In the genomic region with DNA sequence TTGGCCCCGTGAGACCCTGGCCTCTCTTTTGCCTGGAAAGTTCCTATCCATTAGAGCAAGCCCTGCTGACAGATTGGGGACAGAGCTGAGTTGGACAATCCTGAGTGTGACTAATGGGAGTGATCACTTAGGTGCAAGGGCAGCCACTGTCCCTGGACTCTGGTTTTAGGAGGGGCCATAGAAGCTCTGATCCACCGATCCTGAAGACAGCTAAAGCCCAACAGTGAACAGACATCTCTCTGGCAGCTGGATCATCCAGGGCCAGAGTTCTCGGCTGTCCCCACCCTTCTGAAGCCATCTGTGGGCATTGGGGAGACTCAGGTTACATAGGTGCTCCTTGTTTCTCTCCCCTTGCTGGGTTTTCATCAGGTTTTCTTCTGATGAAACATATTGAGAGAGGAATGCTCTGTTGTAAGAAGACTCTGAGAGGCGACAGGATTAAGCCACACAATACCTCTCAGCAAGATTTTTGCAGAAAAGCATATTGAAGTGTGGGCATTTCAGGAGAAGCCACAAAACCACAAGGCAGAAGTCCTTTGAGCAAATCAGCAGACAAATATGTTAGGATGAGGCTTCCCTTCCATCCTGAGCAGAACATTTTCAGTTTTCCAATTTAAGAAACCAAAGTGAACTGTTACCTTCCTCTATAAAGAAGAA, we compare ENCODE assay signal across 23 cellular contexts.
DNase-seq lines count a peak whose midpoint lies in the region; ATAC-seq and TF ChIP-seq lines count a peak whose summit lies in the region.
"Had no signal": no experiment of that assay in that cellular context is flagged by ENCODE, and none has a peak within 500 bp of the region (broad histone marks: within the 10 kb centered on the region; RNA-seq: fewer than 3 reads in every experiment).

No MANE protein-coding gene starts in this region.

- no peak for TF ChIP-seq POLR2A in lower leg skin (IDR thresholded peaks at IDR 0.05)

- no peaks in the 10 kb centered on the region for H3K9me3 ChIP-seq in skeletal muscle satellite cell (replicated peaks; ENCODE audit: low read length)
- H3K9me3 ChIP-seq: BE2C, gastroesophageal sphincter, right atrium auricular region, thyroid gland had no signal

- H3K9ac ChIP-seq in skeletal muscle satellite cell (ENCODE audit: low read depth, low read length): peak overlapping the region; percentile 47

- WGBS in lower leg skin, 2 donors: 66% methylated on average over 4 of the region's 4 CpGs

- H3K27ac Mint-ChIP-seq in activated CD8-positive, alpha-beta T cell treated with anti-CD3 and anti-CD28 coated beads, Interleukin-2, amount 10 ng/mL, durations not matched to agents 7 days and 5 days: no peak overlapping the region
- H3K27ac Mint-ChIP-seq: T-helper 2 cell treated with Interferon-gamma antibody and Interleukin-4, amounts not matched to agents 5 μg/mL and 100 μg/mL, for 36 hours; WTC11 had no signal

- H3K27me3 ChIP-seq in skeletal muscle satellite cell (ENCODE audit: control insufficient read depth, insufficient read depth, low read length): peaks cover 4% of the 10 kb centered on the region
- H3K27me3 ChIP-seq: BE2C, gastroesophageal sphincter, right atrium auricular region, thyroid gland had no signal

- no peaks in the 10 kb centered on the region for H3K36me3 ChIP-seq in skeletal muscle satellite cell (ENCODE audit: insufficient read depth, low read length)
- H3K36me3 ChIP-seq: BE2C, gastroesophageal sphincter, right atrium auricular region, thyroid gland had no signal

- H3K4me3 ChIP-seq in choroid plexus epithelial cell (ENCODE audit: low read depth, low read length) (no peak overlapping the region), skeletal muscle satellite cell (ENCODE audit: low read length) (no peak overlapping the region), lower leg skin (ENCODE audit: low read depth, poor library complexity, severe bottlenecking) (no peak overlapping the region)
- H3K4me3 ChIP-seq: gastroesophageal sphincter, right atrium auricular region, thyroid gland had no signal

- CTCF ChIA-PET in activated CD8-positive, alpha-beta T cell treated with anti-CD3 and anti-CD28 coated beads, Interleukin-2, amount 10 ng/mL, durations not matched to agents 7 days and 5 days (lab: Charles Lee): no interaction called here

- H3K4me1 ChIP-seq in skeletal muscle satellite cell (ENCODE audit: control insufficient read depth, insufficient read depth, low read length): peaks cover 42% of the 10 kb centered on the region
- H3K4me1 ChIP-seq: gastroesophageal sphincter, right atrium auricular region had no signal

- H3K4me1 Mint-ChIP-seq in activated CD8-positive, alpha-beta T cell treated with anti-CD3 and anti-CD28 coated beads, Interleukin-2, amount 10 ng/mL, durations not matched to agents 7 days and 5 days (ENCODE audit: low read depth): no peaks in the 10 kb centered on the region
- H3K4me1 Mint-ChIP-seq: central memory CD8-positive, alpha-beta T cell; WTC11 had no signal

- no peaks in the 10 kb centered on the region for H3K27me3 Mint-ChIP-seq in activated CD8-positive, alpha-beta T cell treated with anti-CD3 and anti-CD28 coated beads, Interleukin-2, amount 10 ng/mL, durations not matched to agents 7 days and 5 days (ENCODE audit: low read depth)
- H3K27me3 Mint-ChIP-seq: central memory CD8-positive, alpha-beta T cell had no signal

- H3K36me3 Mint-ChIP-seq in activated CD8-positive, alpha-beta T cell treated with anti-CD3 and anti-CD28 coated beads, Interleukin-2, amount 10 ng/mL, durations not matched to agents 7 days and 5 days (ENCODE audit: low read depth): no peaks in the 10 kb centered on the region
- H3K36me3 Mint-ChIP-seq: WTC11 had no signal

- peak; percentile 56 for DNase-seq in ELR (ENCODE audit: low read depth)
- peak; percentile 71 for DNase-seq in NCI-H82 (lab: John Stamatoyannopoulos, UW)
- peak; percentile 54 for DNase-seq in choroid plexus epithelial cell (ENCODE audit: low read depth)
- no peak for DNase-seq in activated CD8-positive, alpha-beta T cell treated with anti-CD3 and anti-CD28 coated beads, Interleukin-2, amount 10 ng/mL, durations not matched to agents 7 days and 5 days
- DNase-seq in lower leg skin (ENCODE audit: low spot score in 2 of 2): no peak
- DNase-seq: activated CD4-positive, alpha-beta T cell treated with anti-CD3 and anti-CD28 coated beads, Interleukin-2, amount 50 U/mL, for 48 hours; activated gamma-delta T cell treated with Interleukin-2 at 50 U/mL for 16 hours; BE2C; COR-L47; kidney; NCI-H2081 treated with DMSO at 0.1 percent for 48 hours; NCI-H774; occipital lobe; SIG-M5; stimulated activated naive CD8-positive, alpha-beta T cell treated with anti-CD3 and anti-CD28 coated beads, Interleukin-15, Interleukin-2, amounts not matched to agents 100 U/mL and 50 U/mL, for 24 hours; thyroid gland had no signal

- peak overlapping the region; percentile 60 for H3K4me2 ChIP-seq in skeletal muscle satellite cell (ENCODE audit: low read length)

- no peak overlapping the region for H3K4me3 Mint-ChIP-seq in activated CD8-positive, alpha-beta T cell treated with anti-CD3 and anti-CD28 coated beads, Interleukin-2, amount 10 ng/mL, durations not matched to agents 7 days and 5 days
- H3K4me3 Mint-ChIP-seq: central memory CD8-positive, alpha-beta T cell; T-helper 2 cell treated with Interferon-gamma antibody and Interleukin-4, amounts not matched to agents 5 μg/mL and 100 μg/mL, for 36 hours; WTC11 had no signal

- POLR2A ChIA-PET in activated CD8-positive, alpha-beta T cell treated with anti-CD3 and anti-CD28 coated beads, Interleukin-2, amount 10 ng/mL, durations not matched to agents 7 days and 5 days (lab: Charles Lee): no interaction called here

- no peaks in the 10 kb centered on the region for H3K9me3 Mint-ChIP-seq in activated CD8-positive, alpha-beta T cell treated with anti-CD3 and anti-CD28 coated beads, Interleukin-2, amount 10 ng/mL, durations not matched to agents 7 days and 5 days (ENCODE audit: insufficient read depth)

- no peak for ATAC-seq in HG03354 (IDR thresholded peaks at IDR 0.05; ENCODE audit: poor library complexity, severe bottlenecking, unreplicated experiment)
- no peak for ATAC-seq in activated CD8-positive, alpha-beta T cell treated with anti-CD3 and anti-CD28 coated beads, Interleukin-2, amount 10 ng/mL, durations not matched to agents 7 days and 5 days
- ATAC-seq: gastroesophageal sphincter; stimulated activated naive CD8-positive, alpha-beta T cell treated with anti-CD3 and anti-CD28 coated beads, Interleukin-15, Interleukin-2, amounts not matched to agents 100 U/mL and 50 U/mL, for 24 hours had no signal

- intact Hi-C loops in lower leg skin (cut with DNase I; ENCODE audit: low total_unique reads): no loop called here

- TF ChIP-seq CTCF in choroid plexus epithelial cell (conservative IDR thresholded peaks at IDR 0.05; ENCODE audit: low read depth, low read length) (no peak), lower leg skin (IDR thresholded peaks at IDR 0.05) (no peak)

Comparison
In these comparisons a context has a peak if more than half of its experiments do, and no peak if none do; other contexts are left out.
1. DNase-seq: peak in ELR (single experiment), NCI-H82 (single experiment) and choroid plexus epithelial cell (single experiment); none in activated CD8-positive, alpha-beta T cell treated with anti-CD3 and anti-CD28 coated beads, Interleukin-2, amount 10 ng/mL, durations not matched to agents 7 days and 5 days (single experiment) and lower leg skin (0 of 2).